ENCODE assay signal across 9 cellular contexts in the genomic region with DNA sequence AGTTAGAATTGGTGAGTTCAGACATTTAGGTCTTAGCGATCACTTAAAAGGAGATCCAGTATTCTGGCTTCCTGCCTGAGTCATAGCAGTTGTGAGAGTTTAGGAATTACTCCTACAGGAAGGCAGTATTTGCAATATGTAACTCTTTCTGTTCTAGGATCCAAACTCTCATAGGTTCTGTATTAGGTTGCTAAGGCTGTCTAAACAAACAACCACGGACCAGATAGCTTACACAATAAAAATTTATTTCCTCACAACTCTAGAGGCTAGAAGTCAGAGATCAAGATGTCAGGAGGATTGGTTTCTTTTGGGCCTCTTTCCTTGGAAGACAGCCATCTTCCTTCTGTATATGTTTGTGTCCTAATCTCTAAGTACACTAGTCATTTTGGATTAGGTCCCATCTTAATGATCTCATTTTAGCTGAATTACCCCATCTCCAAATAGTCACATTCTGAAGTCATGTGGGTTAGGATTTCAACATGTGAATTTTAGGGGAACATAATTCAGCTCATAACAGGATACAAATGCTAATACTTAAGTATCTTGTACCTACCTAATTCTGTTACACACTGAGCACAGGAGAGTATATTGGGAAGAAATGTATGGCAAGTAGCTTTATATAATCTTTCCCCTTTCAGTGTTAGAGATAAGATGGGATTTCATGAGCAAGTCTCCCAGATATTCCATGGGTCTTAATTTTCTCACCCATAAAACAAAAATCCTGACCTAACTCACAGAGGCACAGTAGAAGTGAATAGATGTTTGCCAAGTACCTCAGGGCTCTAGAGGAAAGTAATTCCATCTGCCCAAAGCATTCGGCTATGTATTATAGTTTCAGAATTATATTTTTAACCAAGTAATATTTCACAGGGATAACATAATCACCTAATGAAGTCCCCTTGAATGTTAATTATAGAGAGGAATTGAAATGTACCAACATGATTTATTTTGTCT.
A peak's percentile ranks its signal among the peaks of the same experiment; 100 is the strongest.
DNase-seq lines count a peak whose midpoint lies in the region; FAIRE-seq and TF ChIP-seq lines count a peak whose summit lies in the region.
"Had no signal": no experiment of that assay in that cellular context is flagged by ENCODE, and none has a peak within 500 bp of the region (broad histone marks: within the 10 kb centered on the region; RNA-seq: fewer than 3 reads in every experiment).

No MANE protein-coding gene starts in this region.

- H3K27ac ChIP-seq in rectal smooth muscle tissue (ENCODE audit: low read depth, low read length) = peak overlapping the region; percentile 82

- no peaks in the 10 kb centered on the region for H3K36me3 ChIP-seq in rectal smooth muscle tissue (ENCODE audit: control insufficient read depth, insufficient read depth, low read length)

- H3K4me3 ChIP-seq in rectal smooth muscle tissue (ENCODE audit: low read length) = no peak overlapping the region

- POLR2A ChIA-PET in HEK293T (lab: Yijun Ruan, JAX) = no interaction called here

- DNase-seq in Daoy (ENCODE audit: low read depth) (peak; percentile 19), RCC 7860 (ENCODE audit: low spot score) (peak; percentile 48), fibroblast of peridontal ligament (ENCODE audit: extremely low read depth) (peak; percentile 100), Kasumi-1 (lab: John Stamatoyannopoulos, UW) (no peak), NK-92 (lab: John Stamatoyannopoulos, UW; ENCODE audit: unreplicated experiment) (no peak), HEK293T (ENCODE audit: extremely low spot score) (no peak)
- DNase-seq in activated T-cell treated with anti-CD3 and anti-CD28 coated beads, Interleukin-2, amount 50 U/mL, for 48 hours = no peak
- DNase-seq: DND-41 had no signal

- no peaks in the 10 kb centered on the region for H3K27me3 ChIP-seq in rectal smooth muscle tissue (ENCODE audit: control insufficient read depth, insufficient read depth, low read length)

- peaks cover 8% of the 10 kb centered on the region for H3K4me1 ChIP-seq in rectal smooth muscle tissue (ENCODE audit: control insufficient read depth, insufficient read depth, low read length)

- FAIRE-seq in RCC 7860 (lab: Jason Lieb, UNC) = no peak

- H3K9ac ChIP-seq in rectal smooth muscle tissue (ENCODE audit: low read length) = no peak overlapping the region

- CTCF ChIA-PET in HEK293T (lab: Yijun Ruan, JAX) = no interaction called here

TF ChIP-seq in HEK293T, 16 proteins besides CTCF, POLR2A, EP300 and RAD21:
- no peak for TF ChIP-seq LEF1 (IDR thresholded peaks at IDR 0.05; ENCODE audit: borderline replicate concordance)
- TF ChIP-seq CTBP1 (IDR thresholded peaks at IDR 0.05; ENCODE audit: borderline replicate concordance) = no peak
- TF ChIP-seq TARDBP (IDR thresholded peaks at IDR 0.05) = no peak
- no peak for TF ChIP-seq FOXM1 (IDR thresholded peaks at IDR 0.05; ENCODE audit: borderline replicate concordance)
- no peak for TF ChIP-seq NFRKB (IDR thresholded peaks at IDR 0.05)
- TF ChIP-seq ZNF384 (IDR thresholded peaks at IDR 0.05) = no peak
- no peak for TF ChIP-seq HDGF (IDR thresholded peaks at IDR 0.05; ENCODE audit: borderline replicate concordance)

Comparison
In these comparisons a context has a peak if more than half of its experiments do, and no peak if none do; other contexts are left out.
1. DNase-seq: peak in Daoy (single experiment), RCC 7860 (single experiment) and fibroblast of peridontal ligament (single experiment); none in Kasumi-1 (0 of 2), NK-92 (single experiment), HEK293T (single experiment) and activated T-cell treated with anti-CD3 and anti-CD28 coated beads, Interleukin-2, amount 50 U/mL, for 48 hours (0 of 2).